Comparison of ENCODE assay signal across 9 cellular contexts in the genomic region with DNA sequence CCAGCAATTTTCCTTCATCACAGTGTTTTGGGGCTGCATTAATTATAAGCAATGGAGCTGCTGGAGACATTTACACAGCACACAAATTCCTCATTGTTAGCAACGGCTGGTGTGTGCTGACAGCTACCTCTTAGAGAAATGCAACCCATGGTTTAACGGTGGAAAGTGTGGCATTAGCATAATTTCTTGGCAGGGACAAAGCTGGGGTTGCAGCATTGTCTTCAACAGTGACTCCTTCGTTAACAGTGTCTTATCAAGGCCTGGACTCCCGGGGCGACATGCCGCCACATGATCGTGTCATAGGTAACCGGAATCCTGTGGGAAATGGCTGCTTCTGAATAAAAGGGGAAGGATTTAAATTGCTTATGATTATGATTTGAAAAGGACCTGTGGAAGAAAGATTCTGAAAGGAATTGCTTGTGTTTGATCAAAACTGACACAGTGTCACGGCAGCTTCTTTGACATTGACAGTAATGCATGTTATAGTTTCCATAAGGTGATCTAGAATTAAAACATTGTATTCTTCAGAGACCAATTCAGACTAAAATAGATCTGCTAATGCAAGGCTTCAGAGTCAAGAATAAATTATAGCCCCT.
DNase-seq lines count a peak whose midpoint lies in the region; ATAC-seq and TF ChIP-seq lines count a peak whose summit lies in the region.
"Had no signal": no experiment of that assay in that cellular context is flagged by ENCODE, and none has a peak within 500 bp of the region (broad histone marks: within the 10 kb centered on the region; RNA-seq: fewer than 3 reads in every experiment).

No MANE protein-coding gene starts in this region.

- H3K36me3 Mint-ChIP-seq in mesothelial cell of epicardium = no peaks in the 10 kb centered on the region

- H3K9me3 Mint-ChIP-seq in mesothelial cell of epicardium = no peaks in the 10 kb centered on the region

- DNase-seq in GM23248 = peak; percentile 62
- DNase-seq in NCI-H2227 (lab: John Stamatoyannopoulos, UW; ENCODE audit: unreplicated experiment) = peak; percentile 28
- peak; percentile 51 for DNase-seq in cerebellar cortex (ENCODE audit: low spot score)
- DNase-seq in mesothelial cell of epicardium (ENCODE audit: low spot score in 2 of 2, unreplicated experiment in 2 of 2) = no peak
- DNase-seq in stimulated activated CD4-positive, alpha-beta T cell treated with anti-CD3 and anti-CD28 coated beads, Interleukin-4, amount 100 ng/mL, for 4 hours = no peak
- DNase-seq in superior temporal gyrus (ENCODE audit: extremely low spot score) = no peak
- DNase-seq in GDM1 (lab: John Stamatoyannopoulos, UW) = no peak
- DNase-seq: foreskin fibroblast had no signal

- H3K27ac Mint-ChIP-seq in mesothelial cell of epicardium = peak overlapping the region; percentile 45

- H3K4me3 Mint-ChIP-seq in mesothelial cell of epicardium = no peak overlapping the region

- no peak for ATAC-seq in GM18867 (IDR thresholded peaks at IDR 0.05; ENCODE audit: unreplicated experiment)

- TF ChIP-seq CTCF in mesothelial cell of epicardium (IDR thresholded peaks at IDR 0.05; ENCODE audit: unreplicated experiment) = no peak

- 52% methylated on average over 9 of the region's 9 CpGs for WGBS in GM23248 (ENCODE audit: low coverage in 1 of 2, low lambda C conversion rate in 2 of 2, missing lambda C conversion rate in 2 of 2), 2 experiments

- peaks cover 16% of the 10 kb centered on the region for H3K4me1 Mint-ChIP-seq in mesothelial cell of epicardium

- in situ Hi-C loops in GM23248 (cut with MboI) = no loop called here

- no peaks in the 10 kb centered on the region for H3K36me3 ChIP-seq in GM23248 (ENCODE audit: low read depth)

- no peak overlapping the region for H3K4me2 ChIP-seq in GM23248 (ENCODE audit: unreplicated experiment)

- H3K4me1 ChIP-seq in GM23248 (ENCODE audit: insufficient read depth) = peaks cover 13% of the 10 kb centered on the region

- peaks cover 37% of the 10 kb centered on the region for H3K79me2 ChIP-seq in GM23248 (ENCODE audit: insufficient read depth)

- H3K9me3 ChIP-seq in GM23248 (ENCODE audit: low read depth) = no peaks in the 10 kb centered on the region

- peaks cover 6% of the 10 kb centered on the region; the same call in 1 of the 2 replicates for H3F3A ChIP-seq in GM23248 (ENCODE audit: insufficient read depth)

- H4K20me1 ChIP-seq in GM23248 (ENCODE audit: insufficient read depth) = no peaks in the 10 kb centered on the region

- H3K9me2 ChIP-seq in GM23248 (ENCODE audit: insufficient read depth) = no peaks in the 10 kb centered on the region

- H3K4me3 ChIP-seq in GM23248 = no peak overlapping the region

- H3K9ac ChIP-seq in GM23248 = no peak overlapping the region

- H3K27ac ChIP-seq in GM23248 = no peak overlapping the region; the same call in 1 of the 2 replicates

- H2AFZ ChIP-seq in GM23248 = no peak overlapping the region

- no peaks in the 10 kb centered on the region for H3K27me3 Mint-ChIP-seq in mesothelial cell of epicardium (ENCODE audit: low read depth)

- H3K27me3 ChIP-seq in GM23248 (replicated peaks; ENCODE audit: insufficient read depth) = no peaks in the 10 kb centered on the region

Comparison
In these comparisons a context has a peak if more than half of its experiments do, and no peak if none do; other contexts are left out.
1. DNase-seq: peak in GM23248 (single experiment), NCI-H2227 (single experiment) and cerebellar cortex (single experiment); none in mesothelial cell of epicardium (0 of 2), stimulated activated CD4-positive, alpha-beta T cell treated with anti-CD3 and anti-CD28 coated beads, Interleukin-4, amount 100 ng/mL, for 4 hours (0 of 2), superior temporal gyrus (single experiment) and GDM1 (single experiment).